ENCODE assay signal across 8 cellular contexts in genomic region chr20:10553326-10553984, GRCh38.
A peak's percentile ranks its signal among the peaks of the same experiment; 100 is the strongest.
DNase-seq lines count a peak whose midpoint lies in the region; ATAC-seq and TF ChIP-seq lines count a peak whose summit lies in the region.

No MANE protein-coding gene starts in this region.

- no peaks in the 10 kb centered on the region for H3K27me3 Mint-ChIP-seq in activated CD4-positive, alpha-beta T cell treated with anti-CD3 and anti-CD28 coated beads, Interleukin-2, amount 10 ng/mL, durations not matched to agents 24 days and 14 days

- peaks cover 28% of the 10 kb centered on the region for H3K4me1 Mint-ChIP-seq in activated CD4-positive, alpha-beta T cell treated with anti-CD3 and anti-CD28 coated beads, Interleukin-2, amount 10 ng/mL, durations not matched to agents 24 days and 14 days

- peaks cover 3% of the 10 kb centered on the region for H3K36me3 Mint-ChIP-seq in activated CD4-positive, alpha-beta T cell treated with anti-CD3 and anti-CD28 coated beads, Interleukin-2, amount 10 ng/mL, durations not matched to agents 24 days and 14 days (ENCODE audit: low read depth)

- intact Hi-C loops in activated CD4-positive, alpha-beta T cell treated with anti-CD3 and anti-CD28 coated beads, Interleukin-2, amount 10 ng/mL, durations not matched to agents 24 days and 14 days (cut with micrococcal nuclease), result loop anchor here (1.0 to 5.0 kb wide), 3 partner anchors 33 to 719 kb away; no protein-coding TSS in a partner anchor

- H3K27ac Mint-ChIP-seq in activated CD4-positive, alpha-beta T cell treated with anti-CD3 and anti-CD28 coated beads, Interleukin-2, amount 10 ng/mL, durations not matched to agents 24 days and 14 days, result no peak overlapping the region

- ATAC-seq in HG02943 (IDR thresholded peaks at IDR 0.05; ENCODE audit: low read depth, unreplicated experiment) (peak; percentile 68), GM19467 (IDR thresholded peaks at IDR 0.05; ENCODE audit: unreplicated experiment) (no peak)

- no peaks in the 10 kb centered on the region for H3K9me3 Mint-ChIP-seq in activated CD4-positive, alpha-beta T cell treated with anti-CD3 and anti-CD28 coated beads, Interleukin-2, amount 10 ng/mL, durations not matched to agents 24 days and 14 days

- DNase-seq in activated T-cell treated with anti-CD3 and anti-CD28 coated beads for 24 hours (ENCODE audit: low read depth) (peak; percentile 23), NCI-H2171 (lab: John Stamatoyannopoulos, UW) (peak; percentile 50), fibroblast of the aortic adventitia (ENCODE audit: low read depth) (peak; percentile 88), nucleus accumbens (lab: John Stamatoyannopoulos, UW) (peak in 31 of 56 donors; percentile 2 to 81 (median 29))
- no peak for DNase-seq in activated T-cell treated with anti-CD3 and anti-CD28 coated beads, Interleukin-2, amount 50 U/mL, for 1 hour
- peak; percentile 83 for DNase-seq in activated CD4-positive, alpha-beta T cell treated with anti-CD3 and anti-CD28 coated beads, Interleukin-2, amount 10 ng/mL, durations not matched to agents 24 days and 14 days

- H3K4me3 ChIP-seq in fibroblast of the aortic adventitia (ENCODE audit: low read depth, low read length), result no peak overlapping the region

- no peak overlapping the region for H3K4me3 Mint-ChIP-seq in activated CD4-positive, alpha-beta T cell treated with anti-CD3 and anti-CD28 coated beads, Interleukin-2, amount 10 ng/mL, durations not matched to agents 24 days and 14 days

- TF ChIP-seq CTCF in fibroblast of the aortic adventitia (IDR thresholded peaks at IDR 0.05; ENCODE audit: insufficient read depth, low read length), result peak; percentile 81
